Comparison of ENCODE assay signal across 8 cellular contexts in genomic region chr2:63698825-63699548, GRCh38.
DNase-seq lines count a peak whose midpoint lies in the region; ATAC-seq and TF ChIP-seq lines count a peak whose summit lies in the region.

No MANE protein-coding gene starts in this region.

- no peak overlapping the region for H2BK12ac ChIP-seq in H9 (ENCODE audit: insufficient read length, low read depth, low read length)

- H2BK5ac ChIP-seq in H9 (ENCODE audit: insufficient read length, low read length): no peak overlapping the region

- H3K36me3 ChIP-seq in skeletal muscle tissue (ENCODE audit: control insufficient read depth in 3 of 3, insufficient read depth in 3 of 3, low read length in 3 of 3): no peaks in the 10 kb centered on the region

- H3K27ac ChIP-seq in H9 (ENCODE audit: insufficient read length, low read depth, low read length) (no peak overlapping the region), skeletal muscle tissue (ENCODE audit: low read depth, low read length) (peak overlapping the region; percentile 38)

- TF ChIP-seq CTCF in H9 (conservative IDR thresholded peaks at IDR 0.05) (peak; percentile 75), astrocyte of the spinal cord (IDR thresholded peaks at IDR 0.05; ENCODE audit: low read depth, low read length) (peak; percentile 71)

- H2AFZ ChIP-seq in H9 (ENCODE audit: low read length): no peak overlapping the region

- no peak overlapping the region for H3K23ac ChIP-seq in H9 (ENCODE audit: insufficient read length, low read depth, low read length)

- WGBS in H9 (ENCODE audit: extremely low coverage, insufficient read length, low lambda C conversion rate): no CpG with 5 or more reads among the region's 6 CpGs

- H3K4ac ChIP-seq in H9 (ENCODE audit: low read depth, low read length): no peak overlapping the region

- H3K4me1 Mint-ChIP-seq in H9: peaks cover 23% of the 10 kb centered on the region in 2 experiments

- H3K14ac ChIP-seq in H9 (ENCODE audit: insufficient read depth, low read length): no peak overlapping the region; the same call in 1 of the 2 replicates

- H3K9ac ChIP-seq in H9 (ENCODE audit: extremely low read depth, insufficient read length, low read length): no peak overlapping the region
- no peak overlapping the region for H3K9ac ChIP-seq in skeletal muscle tissue (ENCODE audit: low read depth in 1 of 3, low read length in 3 of 3)

- in situ Hi-C loops in astrocyte of the spinal cord (cut with HindIII; ENCODE audit: low sequenced_read_pairs): no loop called here

- H3K56ac ChIP-seq in H9 (ENCODE audit: insufficient read length, low read depth, low read length): no peak overlapping the region

- no peak overlapping the region for H3K4me2 ChIP-seq in H9 (ENCODE audit: insufficient read depth, insufficient read length, low read length)

- H3K23me2 ChIP-seq in H9 (ENCODE audit: insufficient read length, low read depth, low read length, poor library complexity, severe bottlenecking): no peaks in the 10 kb centered on the region

- peaks cover 0 to 10% (median 0%) of the 10 kb centered on the region in 3 experiments; a peak in 6 of 7 replicates for H3K36me3 Mint-ChIP-seq in H9 (ENCODE audit: insufficient read depth in 1 of 3, low read depth in 3 of 3)

- no peak overlapping the region for H3K4me3 Mint-ChIP-seq in H9

- no peaks in the 10 kb centered on the region for H3K27me3 Mint-ChIP-seq in H9 (ENCODE audit: low read depth)

- H3K79me1 ChIP-seq in H9 (ENCODE audit: insufficient read depth, low read depth, low read length, poor library complexity, severe bottlenecking): no peaks in the 10 kb centered on the region

- no peaks in the 10 kb centered on the region for H3K4me1 ChIP-seq in H9 (ENCODE audit: insufficient read depth, low read length)
- H3K4me1 ChIP-seq in skeletal muscle tissue (ENCODE audit: control insufficient read depth in 3 of 3, insufficient read depth in 3 of 3, low read length in 3 of 3): peaks cover 9 to 15% (median 14%) of the 10 kb centered on the region in 3 donors

- H3K9me3 Mint-ChIP-seq in H9: peaks cover 5% of the 10 kb centered on the region in 2 experiments; a peak in 3 of 5 replicates

- no peak overlapping the region for H3K18ac ChIP-seq in H9 (ENCODE audit: insufficient read length, low read depth, low read length)

- no peaks in the 10 kb centered on the region for H4K20me1 ChIP-seq in H9 (ENCODE audit: control insufficient read depth, insufficient read depth, insufficient read length)

- DNase-seq in activated naive CD4-positive, alpha-beta T cell treated with Interleukin-2 at 50 U/mL for 16 hours: peak; percentile 1
- DNase-seq in activated naive CD4-positive, alpha-beta T cell treated with anti-CD3 and anti-CD28 coated beads, Interleukin-2, amount 50 U/mL, for 16 hours: no peak
- DNase-seq in H9: peak; percentile 81
- peak; percentile 54 for DNase-seq in NCI-H187 treated with DMSO at 0.1 percent for 48 hours (lab: John Stamatoyannopoulos, UW)
- peak; percentile 77 for DNase-seq in astrocyte of the spinal cord (ENCODE audit: low read depth, low spot score)
- peak; percentile 61 for DNase-seq in iPS-NIHi11 (ENCODE audit: low spot score)

- H4K91ac ChIP-seq in H9 (ENCODE audit: insufficient read length, low read depth, low read length): no peak overlapping the region

- no peak overlapping the region for H3T11ph ChIP-seq in H9 (ENCODE audit: low read length)

- H4K8ac ChIP-seq in H9 (replicated peaks; ENCODE audit: insufficient read length, low read depth, low read length): no peak overlapping the region

- H2BK120ac ChIP-seq in H9 (ENCODE audit: low read depth, low read length, poor library complexity, severe bottlenecking): no peak overlapping the region

- no peaks in the 10 kb centered on the region for H3K79me2 ChIP-seq in H9 (ENCODE audit: insufficient read depth, low read length)

- ATAC-seq in HG03135 (IDR thresholded peaks at IDR 0.05; ENCODE audit: unreplicated experiment): no peak

- peak overlapping the region; percentile 65 to 70 (median 68); a peak in 4 of 7 replicates for H3K27ac Mint-ChIP-seq in H9

- no peak overlapping the region for H4K5ac ChIP-seq in H9 (ENCODE audit: insufficient read length, low read depth, low read length)

- no peak overlapping the region for H2BK20ac ChIP-seq in H9 (ENCODE audit: low read depth, low read length, poor library complexity, severe bottlenecking)

- H3K4me3 ChIP-seq in astrocyte of the spinal cord (ENCODE audit: low read depth, low read length) (no peak overlapping the region), skeletal muscle tissue (ENCODE audit: low read length in 3 of 3) (no peak overlapping the region)

- no peak overlapping the region for H2BK15ac ChIP-seq in H9 (ENCODE audit: low read depth, low read length)

- H3K27me3 ChIP-seq in H9 (ENCODE audit: insufficient read depth, low read length): no peaks in the 10 kb centered on the region
- H3K27me3 ChIP-seq in skeletal muscle tissue (ENCODE audit: control insufficient read depth in 3 of 3, insufficient read depth in 3 of 3, low read length in 3 of 3): no peaks in the 10 kb centered on the region

- no peak overlapping the region for H2AK5ac ChIP-seq in H9 (ENCODE audit: insufficient read length, low read length)

- H3K9me3 ChIP-seq in H9 (ENCODE audit: control insufficient read depth, low read depth, low read length): no peaks in the 10 kb centered on the region
- no peaks in the 10 kb centered on the region for H3K9me3 ChIP-seq in skeletal muscle tissue (ENCODE audit: control insufficient read depth in 3 of 3, low read length in 3 of 3)
